ENCODE assay signal across 1 cellular context in the genomic region with DNA sequence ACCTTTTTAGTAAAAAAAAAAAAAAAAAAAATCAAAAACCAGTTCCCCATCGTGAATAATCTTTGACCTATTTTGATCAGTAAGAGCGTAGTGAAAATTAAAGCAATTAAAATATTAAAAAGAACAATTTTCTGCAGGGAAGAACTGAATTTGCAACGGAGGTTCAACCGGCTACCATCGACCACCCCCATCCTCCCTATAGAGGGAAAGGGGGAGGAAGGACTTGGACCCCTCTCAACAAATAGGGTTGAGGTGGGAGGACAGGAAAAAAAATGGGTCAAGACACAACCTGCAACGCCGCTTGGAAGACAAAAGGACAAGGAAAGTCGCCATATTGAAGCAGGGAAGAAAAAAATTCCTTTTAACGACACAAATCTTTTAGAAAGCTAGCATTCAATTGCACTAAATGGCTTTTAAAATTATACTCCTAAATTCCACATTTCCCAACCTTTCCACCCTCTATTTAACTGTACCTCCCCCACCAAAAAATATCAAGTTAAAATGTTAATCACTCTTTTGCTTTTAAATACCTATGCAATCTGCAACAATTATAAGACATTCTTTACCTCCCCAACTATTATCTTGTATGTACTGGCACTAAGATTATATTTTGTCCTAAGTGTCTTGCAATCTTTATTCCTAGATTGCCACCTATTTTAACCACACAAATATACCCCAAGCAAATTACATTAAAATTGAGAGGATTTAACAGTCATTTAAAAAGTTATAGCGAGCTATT.
TF ChIP-seq lines count a peak whose summit lies in the region.

No MANE protein-coding gene starts in this region.

TF ChIP-seq in endothelial cell of umbilical vein, 7 proteins besides CTCF, POLR2A, EP300 and RAD21:
- peak; percentile 71 for TF ChIP-seq POLR2AphosphoS5 (IDR thresholded peaks at IDR 0.05; ENCODE audit: insufficient read depth, low read depth, low read length)
- TF ChIP-seq GATA2 (IDR thresholded peaks at IDR 0.05; ENCODE audit: insufficient read depth, insufficient read length, low read depth, low read length) = no peak
